ENCODE assay signal across 18 cellular contexts in the genomic region with DNA sequence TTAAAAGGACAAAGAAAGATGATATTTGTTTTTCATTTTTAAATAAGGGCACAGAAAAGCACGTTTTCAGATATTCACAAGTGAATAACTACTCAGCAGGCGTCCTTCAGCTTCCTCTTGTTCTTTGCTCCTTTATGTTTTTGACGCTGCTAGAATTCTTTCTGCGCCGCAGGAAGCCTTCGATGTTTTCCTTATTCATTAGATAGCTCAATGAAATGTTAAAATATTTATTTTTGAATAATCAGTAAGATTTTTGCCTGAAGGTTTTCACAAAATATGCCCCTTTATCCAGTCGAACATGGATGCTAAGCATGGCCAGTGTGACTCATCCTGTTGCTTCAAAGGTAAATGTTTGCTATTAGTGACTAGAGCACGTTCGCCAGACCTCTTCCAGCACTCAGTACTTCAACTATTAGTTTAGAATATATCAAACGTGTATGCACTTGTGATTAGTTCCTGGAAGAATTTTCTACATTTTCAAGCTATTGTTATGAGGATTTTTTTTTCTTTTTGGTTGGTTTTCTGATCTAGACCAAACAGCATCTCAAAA. TPM values are rescaled to one million over a fixed set of nuclear protein-coding genes. Genes with fewer than 3 reads are reported as not detected.
DNase-seq lines count a peak whose midpoint lies in the region; ATAC-seq, FAIRE-seq and TF ChIP-seq lines count a peak whose summit lies in the region.
"Had no signal": no experiment of that assay in that cellular context is flagged by ENCODE, and none has a peak within 500 bp of the region (broad histone marks: within the 10 kb centered on the region; RNA-seq: fewer than 3 reads in every experiment).

No MANE protein-coding gene starts in this region.

- TF ChIP-seq EP300 in HepG2 (IDR thresholded peaks at IDR 0.05; ENCODE audit: low read depth in 2 of 2, low read length in 2 of 2) = no peak
- no peak for TF ChIP-seq EP300 in HepG2 (CRISPR knock-in tag; IDR thresholded peaks at IDR 0.05; ENCODE audit: borderline replicate concordance)

- H3K36me3 ChIP-seq in HepG2 (replicated peaks in 1 of 2; ENCODE audit: control insufficient read depth in 1 of 2, insufficient read depth in 2 of 2, low read length in 2 of 2) = no peaks in the 10 kb centered on the region
- H3K36me3 ChIP-seq in stomach smooth muscle (ENCODE audit: control insufficient read depth in 2 of 2, insufficient read depth in 2 of 2, low read length in 2 of 2) = no peaks in the 10 kb centered on the region
- H3K36me3 ChIP-seq: ovary had no signal

- H3K27me3 ChIP-seq in HepG2 (ENCODE audit: control insufficient read depth in 1 of 2, insufficient read depth in 2 of 2, low read length in 2 of 2) (peaks cover 5 to 29% of the 10 kb centered on the region in 2 experiments), stomach smooth muscle (ENCODE audit: control insufficient read depth in 1 of 2, insufficient read depth in 2 of 2, low read length in 2 of 2) (no peaks in the 10 kb centered on the region)
- H3K27me3 ChIP-seq: ovary had no signal

- H3K36me3 Mint-ChIP-seq in brain = no peaks in the 10 kb centered on the region

- H3K9ac ChIP-seq in HepG2 (ENCODE audit: insufficient read depth, low read depth, low read length) = no peak overlapping the region
- peak overlapping the region; percentile 64 to 82 for H3K9ac ChIP-seq in stomach smooth muscle (ENCODE audit: low read length in 2 of 2)

- in situ Hi-C loops in HepG2 (cut with HindIII; ENCODE audit: extremely low pct_ligation_motif_present, low pct_unique_long_range_greater_than_20kb) = loop anchor here (25.0 kb wide), 4 partner anchors 785 to 1610 kb away; no protein-coding TSS in a partner anchor

- intact Hi-C loops in HepG2 (cut with micrococcal nuclease; ENCODE audit: unreplicated experiment) = loop anchor here (5.0 to 10.0 kb wide), 2 partner anchors 785 to 1228 kb away; no protein-coding TSS in a partner anchor

- H3K27ac ChIP-seq in HepG2 (ENCODE audit: extremely low read length, insufficient read depth, low read length) (no peak overlapping the region), stomach smooth muscle (ENCODE audit: low read length) (peak overlapping the region; percentile 89)
- H3K27ac ChIP-seq: ovary had no signal

- CTCF ChIA-PET in HepG2 (lab: Yijun Ruan, JAX; ENCODE audit: low intra/inter-chr PET ratio, low total read pairs) = no interaction called here

- H3K9me3 Mint-ChIP-seq in brain = peaks cover 0 to 6% (median 0%) of the 10 kb centered on the region in 5 experiments
- H3K9me3 Mint-ChIP-seq: activated CD4-positive, alpha-beta T cell treated with anti-CD3 and anti-CD28 coated beads, Interleukin-2, amount 10 ng/mL, durations not matched to agents 7 days and 5 days; activated T-cell treated with anti-CD3 and anti-CD28 coated beads, Interleukin-2, amount 50 U/mL, for 72 hours had no signal

- POLR2A ChIA-PET in HepG2 (lab: Yijun Ruan, JAX) = interaction anchor here (1.0 kb wide), 1 partner anchor 10 kb away, joined by 4 read pairs; no protein-coding TSS in a partner anchor

- TF ChIP-seq CTCF in brain (conservative IDR thresholded peaks at IDR 0.05) = no peak
- TF ChIP-seq CTCF in HepG2 (CRISPR knock-in tag; IDR thresholded peaks at IDR 0.05) = no peak

- H3K27ac Mint-ChIP-seq in brain = peak overlapping the region in 3 of 5 experiments; percentile 33 to 71 (median 43)
- H3K27ac Mint-ChIP-seq: activated CD4-positive, alpha-beta T cell treated with anti-CD3 and anti-CD28 coated beads, Interleukin-2, amount 10 ng/mL, durations not matched to agents 7 days and 5 days; activated T-cell treated with anti-CD3 and anti-CD28 coated beads, Interleukin-2, amount 50 U/mL, for 72 hours had no signal

- H3K4me3 ChIP-seq in HepG2 (replicated peaks in 1 of 3; ENCODE audit: insufficient read depth in 1 of 3, low read depth in 2 of 3, low read length in 3 of 3) (no peak overlapping the region), stomach smooth muscle (ENCODE audit: low read length in 2 of 2) (peak overlapping the region; percentile 73 to 79)

- 9% methylated on average over 10 of the region's 10 CpGs for whole genome bisulfite sequencing in HepG2 (ENCODE audit: low lambda C conversion rate)

- H3K4me1 ChIP-seq in HepG2 (ENCODE audit: insufficient read depth, low read length) (peaks cover 17% of the 10 kb centered on the region), stomach smooth muscle (ENCODE audit: control insufficient read depth, insufficient read depth, low read length) (peaks cover 22% of the 10 kb centered on the region)

- peaks cover 65% of the 10 kb centered on the region for H3K27me3 Mint-ChIP-seq in brain

- no peaks in the 10 kb centered on the region for H4K20me1 ChIP-seq in HepG2 (ENCODE audit: insufficient read depth, low read length)

- no TSS peak for BruUV-seq in HepG2 (replicated peaks; lab: Mats Ljungman, UMichigan)

- TF ChIP-seq POLR2A in HepG2 (IDR thresholded peaks at IDR 0.05; ENCODE audit: insufficient read depth in 1 of 2, low read depth in 2 of 2, low read length in 2 of 2) = no peak

- TF ChIP-seq RAD21 in HepG2 (CRISPR knock-in tag; IDR thresholded peaks at IDR 0.05) = no peak

- H3K9me3 ChIP-seq in HepG2 (ENCODE audit: low read length) = no peaks in the 10 kb centered on the region
- no peaks in the 10 kb centered on the region for H3K9me3 ChIP-seq in stomach smooth muscle (ENCODE audit: control insufficient read depth in 2 of 2, low read length in 2 of 2)
- H3K9me3 ChIP-seq: ovary had no signal

- H3K4me2 ChIP-seq in HepG2 (ENCODE audit: low read depth, low read length) = no peak overlapping the region

- H3K79me2 ChIP-seq in HepG2 (ENCODE audit: insufficient read depth, low read length) = no peaks in the 10 kb centered on the region

- peak overlapping the region; percentile 70 to 94 (median 84) for H3K4me3 Mint-ChIP-seq in brain
- H3K4me3 Mint-ChIP-seq: activated CD4-positive, alpha-beta T cell treated with anti-CD3 and anti-CD28 coated beads, Interleukin-2, amount 10 ng/mL, durations not matched to agents 7 days and 5 days; activated T-cell treated with anti-CD3 and anti-CD28 coated beads, Interleukin-2, amount 50 U/mL, for 72 hours had no signal

- DNase-seq in DMS79 treated with DMSO at 0.1 percent for 48 hours (lab: John Stamatoyannopoulos, UW) = peak; percentile 38
- DNase-seq in DMS79 (lab: John Stamatoyannopoulos, UW) = no peak
- DNase-seq in HepG2 (ENCODE audit: low spot score) = peak; percentile 53
- no peak for DNase-seq in NK-92 (lab: John Stamatoyannopoulos, UW; ENCODE audit: unreplicated experiment)
- DNase-seq in HCEC 1CT = no peak
- no peak for DNase-seq in stimulated activated naive CD4-positive, alpha-beta T cell treated with Interleukin-2 at 50 U/mL for 16 hours (lab: John Stamatoyannopoulos, UW)
- DNase-seq: 8988T; activated CD4-positive, alpha-beta T cell treated with anti-CD3 and anti-CD28 coated beads, Interleukin-2, amount 10 ng/mL, durations not matched to agents 7 days and 5 days; activated T-cell treated with anti-CD3 and anti-CD28 coated beads, Interleukin-2, amount 50 U/mL, for 72 hours; central memory CD4-positive, alpha-beta T cell; GDM1; midbrain; NCI-H1694 treated with DMSO at 0.1 percent for 48 hours; ovary; SIG-M5 had no signal

- no peak overlapping the region for H2AFZ ChIP-seq in HepG2 (ENCODE audit: low read length)

- ATAC-seq in HepG2 = peak; percentile 75
- ATAC-seq: activated T-cell treated with anti-CD3 and anti-CD28 coated beads, Interleukin-2, amount 50 U/mL, for 72 hours had no signal

- peak; percentile 39 for FAIRE-seq in HepG2 (lab: Jason Lieb, UNC)
- FAIRE-seq: kidney had no signal

- H3K4me1 Mint-ChIP-seq in brain = peaks cover 57% of the 10 kb centered on the region
- H3K4me1 Mint-ChIP-seq: activated CD4-positive, alpha-beta T cell treated with anti-CD3 and anti-CD28 coated beads, Interleukin-2, amount 10 ng/mL, durations not matched to agents 7 days and 5 days had no signal

TF ChIP-seq in HepG2, 621 proteins besides CTCF, POLR2A, EP300 and RAD21 (continues in another document):
- TF ChIP-seq ZNF34 (CRISPR knock-in tag; IDR thresholded peaks at IDR 0.05; ENCODE audit: borderline replicate concordance) = no peak
- peak; percentile 16; the same call in 1 of the 2 replicates for TF ChIP-seq GATAD2A (CRISPR knock-in tag; IDR thresholded peaks at IDR 0.05)
- TF ChIP-seq SOX5 (CRISPR knock-in tag; IDR thresholded peaks at IDR 0.05; ENCODE audit: borderline replicate concordance) = peak; percentile 49; the same call in 1 of the 2 replicates
- TF ChIP-seq HMG20A (CRISPR knock-in tag; IDR thresholded peaks at IDR 0.05; ENCODE audit: borderline replicate concordance) = peak; percentile 57; the same call in 1 of the 2 replicates

RNA-seq across cellular contexts. Expression of a gene that starts 7.6 kb away (rescaled TPM):
- 3.5 TPM for polyA plus RNA-seq in brain (ENCODE audit: insufficient read depth, low read depth, low replicate concordance)
- 4.5 and 6.0 TPM in 2 replicates for total RNA-seq in HepG2 (2016; rRNA removed; fragmentation: Illumina TruSeq; extraction: Trizol)
- 0.88 and 1.3 TPM in 2 replicates for total RNA-seq in HepG2 (2016; cell fraction: cytosol; rRNA removed; fragmentation: Illumina TruSeq; extraction: Trizol; ENCODE audit: low read depth)
- 4.4 and 6.6 TPM in 2 replicates for total RNA-seq in HepG2 (2016; cell fraction: insoluble cytoplasmic fraction; rRNA removed; fragmentation: Illumina TruSeq; extraction: Trizol)
- total RNA-seq in HepG2 (2016; cell fraction: membrane; rRNA removed; fragmentation: Illumina TruSeq; extraction: Trizol) = 2.1 and 4.3 TPM in 2 replicates
- 11.1 and 12.8 TPM in 2 replicates for total RNA-seq in HepG2 (2016; cell fraction: nucleus; rRNA removed; fragmentation: Illumina TruSeq; extraction: Trizol)
- 2.6 and 3.8 TPM in 2 replicates for polyA plus RNA-seq in HepG2 (2011; rRNA removed)
- 1.2 and 2.1 TPM in 2 replicates for polyA plus RNA-seq in HepG2 (2011; cell fraction: cytosol; rRNA removed)
- 3.6 and 3.7 TPM in 2 replicates for polyA plus RNA-seq in HepG2 (2011; cell fraction: nucleus; rRNA removed)
- 1.7 and 2.9 TPM in 2 replicates for polyA plus RNA-seq in HepG2 (2012)
- polyA plus RNA-seq in HepG2 (2016; cell fraction: cytosol; fragmentation: Illumina TruSeq; extraction: Trizol; ENCODE audit: low read depth) = 0.16 and 0.49 TPM in 2 replicates
- polyA plus RNA-seq in HepG2 (2016; cell fraction: insoluble cytoplasmic fraction; fragmentation: Illumina TruSeq; extraction: Trizol; ENCODE audit: low read depth) = 4.1 and 4.2 TPM in 2 replicates
- 1.0 and 1.1 TPM in 2 replicates for polyA plus RNA-seq in HepG2 (2016; cell fraction: membrane; fragmentation: Illumina TruSeq; extraction: Trizol; ENCODE audit: low read depth)
- 4.8 and 9.7 TPM in 2 replicates for polyA plus RNA-seq in HepG2 (2016; cell fraction: nucleus; fragmentation: Illumina TruSeq; extraction: Trizol; ENCODE audit: insufficient read depth, low read depth)
- 6.9 and 19.7 TPM in 2 replicates for polyA minus RNA-seq in HepG2 (2011; rRNA and poly(A)+ RNA removed; ENCODE audit: low replicate concordance)
- polyA minus RNA-seq in HepG2 (2011; cell fraction: cytosol; rRNA and poly(A)+ RNA removed) = 4.3 and 5.7 TPM in 2 replicates
- 19.1 and 25.4 TPM in 2 replicates for polyA minus RNA-seq in HepG2 (2011; cell fraction: nucleus; rRNA and poly(A)+ RNA removed)
- total RNA-seq: activated CD4-positive, alpha-beta T cell treated with anti-CD3 and anti-CD28 coated beads, Interleukin-2, amount 10 ng/mL, durations not matched to agents 7 days and 5 days had no signal

Comparison
In these comparisons a context has a peak if more than half of its experiments do, and no peak if none do; other contexts are left out.
1. DNase-seq: peak in DMS79 treated with DMSO at 0.1 percent for 48 hours (single experiment) and HepG2 (single experiment); none in DMS79 (single experiment), NK-92 (single experiment), HCEC 1CT (single experiment) and stimulated activated naive CD4-positive, alpha-beta T cell treated with Interleukin-2 at 50 U/mL for 16 hours (single experiment).
2. H3K4me3 ChIP-seq: peak in stomach smooth muscle (2 of 2); none in HepG2 (0 of 3).